ENCODE assay signal across 27 cellular contexts in genomic region chr2:173054466-173054865, GRCh38. TPM values are rescaled to one million over a fixed set of nuclear protein-coding genes. Genes with fewer than 3 reads are reported as not detected.
DNase-seq lines count a peak whose midpoint lies in the region; ATAC-seq, FAIRE-seq and TF ChIP-seq lines count a peak whose summit lies in the region.
"Had no signal": no experiment of that assay in that cellular context is flagged by ENCODE, and none has a peak within 500 bp of the region (broad histone marks: within the 10 kb centered on the region; RNA-seq: fewer than 3 reads in every experiment).

No MANE protein-coding gene starts in this region.

- H3K4me1 Mint-ChIP-seq in mesothelial cell of epicardium, result peaks cover 33% of the 10 kb centered on the region
- H3K4me1 Mint-ChIP-seq in glutamatergic neuron (ENCODE audit: low read depth, unreplicated experiment), result no peaks in the 10 kb centered on the region

- peaks cover 34% of the 10 kb centered on the region for H3K4me1 ChIP-seq in Panc1 (ENCODE audit: control insufficient read depth, insufficient read depth, low read length)

- BruUV-seq in Panc1 (replicated peaks; lab: Mats Ljungman, UMichigan), result no TSS peak

- intact Hi-C loops in Panc1 (cut with micrococcal nuclease; ENCODE audit: unreplicated experiment), result no loop called here

- H3K9me3 Mint-ChIP-seq in mesothelial cell of epicardium (peaks cover 7% of the 10 kb centered on the region), glutamatergic neuron (ENCODE audit: unreplicated experiment) (no peaks in the 10 kb centered on the region)
- H3K9me3 Mint-ChIP-seq: activated naive CD4-positive, alpha-beta T cell treated with anti-CD3 and anti-CD28 coated beads for 36 hours; naive thymus-derived CD8-positive, alpha-beta T cell; stimulated activated memory B cell treated with anti-CD40 and anti-IgM and Interleukin-4, amounts not matched to agents 10 μg/mL and 1 μg/mL and 100 μg/mL, for 72 hours had no signal

- no peak overlapping the region for H3K4me3 ChIP-seq in Panc1 (ENCODE audit: low read depth in 2 of 2, low read length in 2 of 2)
- H3K4me3 ChIP-seq in bronchial epithelial cell (ENCODE audit: low read depth, low read length), result no peak overlapping the region
- H3K4me3 ChIP-seq: adrenal gland; BLaER1 treated with 17β-estradiol and CSF1 and Interleukin-3, amounts not matched to agents 10 nM and 100 nM; heart left ventricle; upper lobe of left lung had no signal

- H3K36me3 Mint-ChIP-seq in mesothelial cell of epicardium (peaks cover 3% of the 10 kb centered on the region), glutamatergic neuron (ENCODE audit: unreplicated experiment) (no peaks in the 10 kb centered on the region)
- H3K36me3 Mint-ChIP-seq: naive thymus-derived CD8-positive, alpha-beta T cell; stimulated activated memory B cell treated with anti-CD40 and anti-IgM and Interleukin-4, amounts not matched to agents 10 μg/mL and 1 μg/mL and 100 μg/mL, for 72 hours had no signal

- no peak for FAIRE-seq in bronchial epithelial cell (lab: Jason Lieb, UNC)
- FAIRE-seq: kidney had no signal

- H3K27ac Mint-ChIP-seq in mesothelial cell of epicardium (peak overlapping the region; percentile 57), glutamatergic neuron (ENCODE audit: unreplicated experiment) (no peak overlapping the region)
- H3K27ac Mint-ChIP-seq: activated CD8-positive, alpha-beta T cell treated with anti-CD3 and anti-CD28 coated beads, Interleukin-2, amount 10 ng/mL, durations not matched to agents 7 days and 5 days; activated naive CD4-positive, alpha-beta T cell treated with anti-CD3 and anti-CD28 coated beads for 36 hours; naive thymus-derived CD8-positive, alpha-beta T cell; stimulated activated memory B cell treated with anti-CD40 and anti-IgM and Interleukin-4, amounts not matched to agents 10 μg/mL and 1 μg/mL and 100 μg/mL, for 72 hours had no signal

- H3K36me3 ChIP-seq in Panc1 (ENCODE audit: control insufficient read depth, insufficient read depth, low read length) (no peaks in the 10 kb centered on the region), bronchial epithelial cell (ENCODE audit: control insufficient read depth, insufficient read depth, low read length) (no peaks in the 10 kb centered on the region)
- H3K36me3 ChIP-seq: BLaER1 treated with 17β-estradiol and CSF1 and Interleukin-3, amounts not matched to agents 10 nM and 100 nM had no signal

- H3K9me3 ChIP-seq in Panc1 (ENCODE audit: control insufficient read depth, insufficient read depth, low read depth, low read length), result no peaks in the 10 kb centered on the region
- H3K9me3 ChIP-seq: adrenal gland, heart left ventricle, upper lobe of left lung had no signal

- H3K4me3 Mint-ChIP-seq in mesothelial cell of epicardium, result no peak overlapping the region
- no peak overlapping the region for H3K4me3 Mint-ChIP-seq in glutamatergic neuron (ENCODE audit: unreplicated experiment)
- H3K4me3 Mint-ChIP-seq: activated CD8-positive, alpha-beta T cell treated with anti-CD3 and anti-CD28 coated beads, Interleukin-2, amount 10 ng/mL, durations not matched to agents 7 days and 5 days; activated naive CD4-positive, alpha-beta T cell treated with anti-CD3 and anti-CD28 coated beads for 36 hours; naive thymus-derived CD8-positive, alpha-beta T cell; stimulated activated memory B cell treated with anti-CD40 and anti-IgM and Interleukin-4, amounts not matched to agents 10 μg/mL and 1 μg/mL and 100 μg/mL, for 72 hours had no signal

- ATAC-seq in Panc1, result no peak
- ATAC-seq: activated CD8-positive, alpha-beta T cell treated with anti-CD3 and anti-CD28 coated beads, Interleukin-2, amount 10 ng/mL, durations not matched to agents 7 days and 5 days; heart left ventricle; naive thymus-derived CD8-positive, alpha-beta T cell; Right ventricle myocardium inferior; stimulated activated memory B cell treated with anti-CD40 and anti-IgM and Interleukin-4, amounts not matched to agents 10 μg/mL and 1 μg/mL and 100 μg/mL, for 72 hours had no signal

- peak overlapping the region; percentile 99; the same call in 1 of the 2 replicates for H3K27ac ChIP-seq in Panc1 (ENCODE audit: low read length)
- H3K27ac ChIP-seq: adrenal gland; BLaER1 treated with 17β-estradiol and CSF1 and Interleukin-3, amounts not matched to agents 10 nM and 100 nM; heart left ventricle; upper lobe of left lung had no signal

- H3K27me3 ChIP-seq in Panc1 (ENCODE audit: control insufficient read depth, insufficient read depth, low read length) (no peaks in the 10 kb centered on the region), bronchial epithelial cell (ENCODE audit: control insufficient read depth, insufficient read depth, low read length) (no peaks in the 10 kb centered on the region)
- H3K27me3 ChIP-seq: adrenal gland; BLaER1 treated with 17β-estradiol and CSF1 and Interleukin-3, amounts not matched to agents 10 nM and 100 nM; heart left ventricle; upper lobe of left lung had no signal

- in situ Hi-C loops in Panc1 (cut with HindIII; ENCODE audit: low pct_unique_long_range_greater_than_20kb, low sequenced_read_pairs), result no loop called here

- CTCF ChIA-PET in Panc1 (lab: Charles Lee), result no interaction called here

- POLR2A ChIA-PET in Panc1 (lab: Charles Lee), result interaction anchor here (0.6 kb wide), 1 partner anchor 163 kb away, joined by 3 read pairs; no protein-coding TSS in a partner anchor

- DNase-seq in ELR (ENCODE audit: low read depth), result peak; percentile 55
- DNase-seq in Panc1 (ENCODE audit: low read depth, low spot score), result no peak
- peak; percentile 28 for DNase-seq in bronchial epithelial cell (ENCODE audit: low read depth)
- DNase-seq in mesothelial cell of epicardium (ENCODE audit: low spot score in 2 of 2, unreplicated experiment in 2 of 2), result no peak
- DNase-seq in stimulated activated CD4-positive, alpha-beta T cell treated with anti-CD3 and anti-CD28 coated beads, Interleukin-1b, Interleukin-23, amount 100 ng/mL, for 48 hours, result no peak
- DNase-seq in dermis blood vessel endothelial cell, result no peak
- no peak for DNase-seq in glutamatergic neuron
- no peak for DNase-seq in NCI-H524 treated with DMSO at 0.1 percent for 48 hours (lab: John Stamatoyannopoulos, UW)
- DNase-seq: activated CD8-positive, alpha-beta T cell treated with anti-CD3 and anti-CD28 coated beads, Interleukin-2, amount 10 ng/mL, durations not matched to agents 7 days and 5 days; activated naive CD4-positive, alpha-beta T cell treated with anti-CD3 and anti-CD28 coated beads for 36 hours; adrenal gland; cortex of kidney; erythroblast; GF-D8; heart left ventricle; KBM-7; kidney; naive thymus-derived CD8-positive, alpha-beta T cell; NCI-H1930; NCI-H524; nucleus accumbens; OCI-M1; substantia nigra; upper lobe of left lung had no signal

- TF ChIP-seq CTCF in Panc1 (IDR thresholded peaks at IDR 0.05) (no peak), bronchial epithelial cell (IDR thresholded peaks at IDR 0.05; ENCODE audit: insufficient read depth, low read length, severe bottlenecking) (no peak), mesothelial cell of epicardium (IDR thresholded peaks at IDR 0.05; ENCODE audit: unreplicated experiment) (no peak), glutamatergic neuron (IDR thresholded peaks at IDR 0.05; ENCODE audit: partially characterized antibody, unreplicated experiment) (no peak)

- H3K27me3 Mint-ChIP-seq in mesothelial cell of epicardium (ENCODE audit: low read depth) (no peaks in the 10 kb centered on the region), glutamatergic neuron (ENCODE audit: unreplicated experiment) (no peaks in the 10 kb centered on the region)

RNA-seq across cellular contexts. Expression of gene MAP3K20, which starts 21.2 kb away (rescaled TPM):
- 121 TPM for total RNA-seq in Panc1 (2021; ENCODE audit: unreplicated experiment)
- 60.5 TPM for polyA plus RNA-seq in Panc1 (2012; ENCODE audit: insufficient read length)
- total RNA-seq in bronchial epithelial cell, result 43.2 and 50.2 TPM in 2 replicates
- 33.7 to 37.1 TPM (median 34.1 TPM) in 3 replicates for total RNA-seq in mesothelial cell of epicardium
- 31.5 and 41.5 TPM in 2 replicates for total RNA-seq in dermis blood vessel endothelial cell
- 0.76 TPM for total RNA-seq in glutamatergic neuron (ENCODE audit: unreplicated experiment)

Comparison
In these comparisons a context has a peak if more than half of its experiments do, and no peak if none do; other contexts are left out.
1. DNase-seq: peak in ELR (single experiment) and bronchial epithelial cell (single experiment); none in Panc1 (single experiment), mesothelial cell of epicardium (0 of 2), stimulated activated CD4-positive, alpha-beta T cell treated with anti-CD3 and anti-CD28 coated beads, Interleukin-1b, Interleukin-23, amount 100 ng/mL, for 48 hours (single experiment), dermis blood vessel endothelial cell (single experiment), glutamatergic neuron (single experiment) and NCI-H524 treated with DMSO at 0.1 percent for 48 hours (single experiment).
2. RNA of gene MAP3K20, which starts 21.2 kb away (total RNA-seq): 121 TPM in Panc1 (single experiment), 43.2 to 50.2 TPM in bronchial epithelial cell, 33.7 to 37.1 TPM in mesothelial cell of epicardium and 31.5 to 41.5 TPM in dermis blood vessel endothelial cell; 0.76 TPM in glutamatergic neuron (single experiment); every median in the first group is over 10 times any median in the second.